ENCODE assay signal across 1 cellular context in genomic region chr6:701696-702479, GRCh38.
TF ChIP-seq lines count a peak whose summit lies in the region.

No MANE protein-coding gene starts in this region.

TF ChIP-seq in HepG2, 621 proteins besides CTCF, POLR2A, EP300 and RAD21:
- TF ChIP-seq ZNF781 (CRISPR knock-in tag; IDR thresholded peaks at IDR 0.05; ENCODE audit: borderline replicate concordance, not compliant biosample characterization) (no peak), STAG1 (CRISPR knock-in tag; IDR thresholded peaks at IDR 0.05) (peak; percentile 38), ZNF510 (CRISPR knock-in tag; IDR thresholded peaks at IDR 0.05; ENCODE audit: low read depth) (no peak), GATAD2A (CRISPR knock-in tag; IDR thresholded peaks at IDR 0.05) (no peak), SMC3 (IDR thresholded peaks at IDR 0.05; ENCODE audit: low read length) (peak; percentile 38; the same call in 1 of the 2 replicates), CENPT (CRISPR knock-in tag; IDR thresholded peaks at IDR 0.05; ENCODE audit: low read depth) (no peak)
